Comparison of ENCODE assay signal across 13 cellular contexts in the genomic region with DNA sequence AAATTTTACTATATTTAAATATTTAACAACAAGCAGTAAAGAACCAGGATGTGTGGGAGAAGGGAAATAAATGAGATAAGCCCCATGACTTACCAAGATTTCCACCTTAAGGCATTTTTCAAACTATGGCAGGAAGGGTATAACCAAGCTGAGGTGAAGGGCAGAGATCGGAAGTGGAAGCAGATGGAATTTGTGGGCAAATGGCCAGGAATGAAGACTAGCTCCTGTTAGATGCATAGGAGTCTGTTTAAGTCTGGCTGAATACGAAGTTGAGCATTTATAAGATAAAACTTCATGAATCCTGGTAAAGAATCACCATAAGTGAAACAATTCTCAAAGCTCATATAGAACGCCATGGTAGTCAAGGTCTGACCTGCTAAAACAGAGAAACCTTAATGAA.
"Had no signal": no experiment of that assay in that cellular context is flagged by ENCODE, and none has a peak within 500 bp of the region (broad histone marks: within the 10 kb centered on the region; RNA-seq: fewer than 3 reads in every experiment).

No MANE protein-coding gene starts in this region.

- H3K4me3 ChIP-seq: esophagus muscularis mucosa, lung, upper lobe of right lung had no signal

- ATAC-seq: activated T-cell treated with anti-CD3 and anti-CD28 coated beads, Interleukin-2, amount 50 U/mL, for 72 hours; foreskin keratinocyte; left cardiac atrium; upper lobe of right lung had no signal

- DNase-seq: activated CD4-positive, alpha-beta memory T cell treated with anti-CD3 and anti-CD28 coated beads, Interleukin-2, amount 10 ng/mL, durations not matched to agents 7 days and 5 days; activated T-cell treated with anti-CD3 and anti-CD28 coated beads, Interleukin-2, amount 50 U/mL, for 72 hours; foreskin keratinocyte; immature natural killer cell; left cardiac atrium; naive B cell; stimulated activated CD4-positive, alpha-beta T cell treated with anti-CD3 and anti-CD28 coated beads, Interleukin-4, amount 100 ng/mL, for 1 hour; stimulated activated CD8-positive, alpha-beta memory T cell treated with anti-CD3 and anti-CD28 coated beads, Interleukin-4, amount 100 ng/mL, for 48 hours; upper lobe of right lung had no signal

- H3K36me3 ChIP-seq: esophagus muscularis mucosa, upper lobe of right lung had no signal

- H3K9me3 ChIP-seq: esophagus muscularis mucosa had no signal

- H3K27ac ChIP-seq: esophagus muscularis mucosa, foreskin keratinocyte, parathyroid adenoma, upper lobe of right lung, VCaP had no signal

- H3K4me1 ChIP-seq: esophagus muscularis mucosa, foreskin keratinocyte, parathyroid adenoma, upper lobe of right lung had no signal

- H3K27me3 ChIP-seq: esophagus muscularis mucosa, foreskin keratinocyte, upper lobe of right lung had no signal
